In the genomic region with DNA sequence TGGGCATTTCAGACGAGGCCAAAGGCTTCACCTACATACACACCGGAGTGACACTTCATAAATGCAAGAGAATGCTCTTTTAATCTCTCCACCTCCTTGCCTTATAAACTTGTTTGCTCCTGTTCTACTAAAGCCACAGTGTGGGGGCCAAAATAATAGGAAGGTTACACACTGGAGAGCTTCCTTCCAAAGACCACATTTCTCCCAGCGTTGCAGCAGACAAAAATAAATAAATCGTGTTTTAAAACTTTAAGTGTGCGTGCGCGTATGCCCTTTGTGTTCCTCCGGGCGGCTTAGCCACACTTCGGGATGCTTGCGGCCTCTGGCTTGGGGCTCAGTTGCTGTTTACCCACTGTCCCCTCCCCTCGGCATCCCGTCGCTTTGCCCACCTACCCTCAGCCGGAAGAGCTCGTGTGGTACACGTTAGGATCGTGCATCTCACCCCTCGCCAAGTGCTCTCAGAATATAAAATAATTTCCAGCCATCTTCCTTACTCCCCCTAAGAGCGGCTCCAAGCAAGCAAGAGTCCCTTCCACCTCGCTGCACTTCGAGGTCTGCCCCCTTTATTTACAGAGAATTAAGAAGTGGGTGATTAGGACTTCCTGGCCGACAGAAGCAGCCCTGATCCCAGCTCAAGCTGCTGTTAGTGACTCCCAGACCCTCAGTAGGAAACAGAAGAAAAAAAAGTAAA, we compare ENCODE assay signal across 8 cellular contexts. TPM values are rescaled to one million over a fixed set of nuclear protein-coding genes. Genes with fewer than 3 reads are reported as not detected.
DNase-seq lines count a peak whose midpoint lies in the region; ATAC-seq, FAIRE-seq and TF ChIP-seq lines count a peak whose summit lies in the region.

No MANE protein-coding gene starts in this region.

- H3K36me3 ChIP-seq in K562 (ENCODE audit: control insufficient read depth, insufficient read depth, low read length) (peaks cover 48% of the 10 kb centered on the region), HepG2 (replicated peaks in 1 of 2; ENCODE audit: control insufficient read depth in 1 of 2, insufficient read depth in 2 of 2, low read length in 2 of 2) (peaks cover 0 to 14% of the 10 kb centered on the region in 2 experiments; a peak in 2 of 5 replicates), tibial artery (peaks cover 0 to 9% (median 6%) of the 10 kb centered on the region in 3 donors), MM.1S (replicated peaks; ENCODE audit: insufficient read depth, low read length) (no peaks in the 10 kb centered on the region)

- H3K9me3 ChIP-seq in K562 (replicated peaks; ENCODE audit: control insufficient read depth, insufficient read depth, low read depth, low read length) (no peaks in the 10 kb centered on the region), HepG2 (ENCODE audit: low read length) (no peaks in the 10 kb centered on the region), tibial artery (no peaks in the 10 kb centered on the region), MM.1S (replicated peaks; ENCODE audit: insufficient read depth, low read length) (no peaks in the 10 kb centered on the region)

- TF ChIP-seq EP300 in K562 (IDR thresholded peaks at IDR 0.05; ENCODE audit: low read length), result no peak
- no peak for TF ChIP-seq EP300 in HepG2 (IDR thresholded peaks at IDR 0.05; ENCODE audit: low read depth in 2 of 2, low read length in 2 of 2)
- no peak for TF ChIP-seq EP300 in HepG2 (CRISPR knock-in tag; IDR thresholded peaks at IDR 0.05; ENCODE audit: borderline replicate concordance)

- FAIRE-seq in K562 (lab: Jason Lieb, UNC) (no peak), HepG2 (lab: Jason Lieb, UNC) (no peak)

- CTCF ChIA-PET in activated CD8-positive, alpha-beta T cell treated with anti-CD3 and anti-CD28 coated beads, Interleukin-2, amount 10 ng/mL, durations not matched to agents 7 days and 5 days (lab: Charles Lee), result no interaction called here
- CTCF ChIA-PET in activated CD8-positive, alpha-beta T cell treated with anti-CD3 and anti-CD28 coated beads for 36 hours (lab: Charles Lee), result no interaction called here
- CTCF ChIA-PET in K562 (lab: Yijun Ruan, JAX; ENCODE audit: low intra/inter-chr PET ratio), result no interaction called here
- CTCF ChIA-PET in HepG2 (lab: Yijun Ruan, JAX; ENCODE audit: low intra/inter-chr PET ratio, low total read pairs), result no interaction called here

- H3K9ac ChIP-seq in K562 (ENCODE audit: insufficient read depth in 1 of 2, low read depth in 2 of 2, low read length in 2 of 2), result peak overlapping the region; percentile 89 to 99
- peak overlapping the region; percentile 78; the same call in 1 of the 2 replicates for H3K9ac ChIP-seq in HepG2 (ENCODE audit: insufficient read depth, low read depth, low read length)
- no peak overlapping the region for H3K9ac ChIP-seq in MM.1S (ENCODE audit: low read length)

- WGBS in K562 (ENCODE audit: insufficient coverage, low coverage, missing lambda C conversion rate), result 44% methylated on average over 23 of the region's 23 CpGs
- WGBS in HepG2 (ENCODE audit: low lambda C conversion rate), result 44% methylated on average over 23 of the region's 23 CpGs

- peaks cover 36% of the 10 kb centered on the region for H3K4me1 Mint-ChIP-seq in activated CD8-positive, alpha-beta T cell treated with anti-CD3 and anti-CD28 coated beads, Interleukin-2, amount 10 ng/mL, durations not matched to agents 7 days and 5 days (ENCODE audit: low read depth)
- H3K4me1 Mint-ChIP-seq in activated CD8-positive, alpha-beta T cell treated with anti-CD3 and anti-CD28 coated beads for 36 hours (ENCODE audit: low read depth), result peaks cover 34% of the 10 kb centered on the region

- BruUV-seq in K562 (replicated peaks; lab: Mats Ljungman, UMichigan), result TSS peak; percentile 13
- TSS peak; percentile 17 for BruUV-seq in HepG2 (replicated peaks; lab: Mats Ljungman, UMichigan)

- H3K4me3 ChIP-seq in K562, result peak overlapping the region; percentile 87
- H3K4me3 ChIP-seq in HepG2 (replicated peaks in 1 of 3; ENCODE audit: insufficient read depth in 1 of 3, low read depth in 2 of 3, low read length in 3 of 3), result peak overlapping the region; percentile 83 to 92 (median 88); a peak in 5 of 6 replicates
- H3K4me3 ChIP-seq in tibial artery, result peak overlapping the region; percentile 85 to 90
- no peak overlapping the region for H3K4me3 ChIP-seq in MM.1S (ENCODE audit: low read length)

- no peak for TF ChIP-seq CTCF in activated CD8-positive, alpha-beta T cell treated with anti-CD3 and anti-CD28 coated beads for 36 hours (IDR thresholded peaks at IDR 0.05)
- TF ChIP-seq CTCF in K562 (IDR thresholded peaks at IDR 0.05 in 2 of 3, conservative IDR thresholded peaks at IDR 0.05 in 1 of 3; ENCODE audit: insufficient read depth in 2 of 3, low read depth in 1 of 3, low read length in 3 of 3), result no peak
- TF ChIP-seq CTCF in HepG2 (CRISPR knock-in tag; IDR thresholded peaks at IDR 0.05), result no peak
- no peak for TF ChIP-seq CTCF in tibial artery (IDR thresholded peaks at IDR 0.05)
- no peak for TF ChIP-seq CTCF in MM.1S (IDR thresholded peaks at IDR 0.05; ENCODE audit: low read length)

- no peaks in the 10 kb centered on the region for H3K9me2 ChIP-seq in MM.1S (replicated peaks; ENCODE audit: insufficient read depth, low read length)

- TF ChIP-seq RAD21 in K562 (CRISPR knock-in tag; conservative IDR thresholded peaks at IDR 0.05 in 1 of 2, IDR thresholded peaks at IDR 0.05 in 1 of 2) (no peak), HepG2 (CRISPR knock-in tag; IDR thresholded peaks at IDR 0.05) (no peak)

- H3K27me3 Mint-ChIP-seq in activated CD8-positive, alpha-beta T cell treated with anti-CD3 and anti-CD28 coated beads, Interleukin-2, amount 10 ng/mL, durations not matched to agents 7 days and 5 days (ENCODE audit: low read depth), result peaks cover 78% of the 10 kb centered on the region
- H3K27me3 Mint-ChIP-seq in activated CD8-positive, alpha-beta T cell treated with anti-CD3 and anti-CD28 coated beads for 36 hours, result peaks cover 77% of the 10 kb centered on the region

- no peak for TF ChIP-seq POLR2A in K562 (conservative IDR thresholded peaks at IDR 0.05)
- no peak for TF ChIP-seq POLR2A in HepG2 (IDR thresholded peaks at IDR 0.05; ENCODE audit: insufficient read depth in 1 of 2, low read depth in 2 of 2, low read length in 2 of 2)

- no peak for DNase-seq in activated CD8-positive, alpha-beta T cell treated with anti-CD3 and anti-CD28 coated beads, Interleukin-2, amount 10 ng/mL, durations not matched to agents 7 days and 5 days
- no peak for DNase-seq in activated CD8-positive, alpha-beta T cell treated with anti-CD3 and anti-CD28 coated beads for 36 hours
- peak in 1 of 4 experiments; percentile 28 for DNase-seq in K562 (ENCODE audit: extremely low read depth in 1 of 4, low spot score in 3 of 4)
- DNase-seq in HepG2 (ENCODE audit: low spot score), result no peak
- no peak for DNase-seq in tibial artery
- DNase-seq in stimulated activated CD4-positive, alpha-beta T cell treated with anti-CD3 and anti-CD28 coated beads, Interleukin-12 subunit alpha, Interleukin-12 subunit beta, amount 100 ng/mL, for 4 hours, result no peak
- no peak for DNase-seq in NCI-H2107 treated with DMSO at 0.1 percent for 48 hours (lab: John Stamatoyannopoulos, UW; ENCODE audit: unreplicated experiment)
- no peak for DNase-seq in MM.1S

- H3K27ac ChIP-seq in K562 (ENCODE audit: extremely low read depth, low read depth, low read length) (peak overlapping the region; percentile 99), HepG2 (ENCODE audit: extremely low read length, insufficient read depth, low read length) (peak overlapping the region; percentile 17), tibial artery (peak overlapping the region; percentile 91 to 95), MM.1S (ENCODE audit: low read length) (no peak overlapping the region)

- no peaks in the 10 kb centered on the region for H3K27me3 ChIP-seq in K562 (ENCODE audit: control insufficient read depth in 2 of 2, insufficient read depth in 2 of 2, low read length in 2 of 2)
- no peaks in the 10 kb centered on the region; a peak in 1 of 5 replicates for H3K27me3 ChIP-seq in HepG2 (ENCODE audit: control insufficient read depth in 1 of 2, insufficient read depth in 2 of 2, low read length in 2 of 2)
- H3K27me3 ChIP-seq in tibial artery, result no peaks in the 10 kb centered on the region
- H3K27me3 ChIP-seq in MM.1S (replicated peaks; ENCODE audit: insufficient read depth, low read length), result no peaks in the 10 kb centered on the region

- peaks cover 13% of the 10 kb centered on the region for H3K36me3 Mint-ChIP-seq in activated CD8-positive, alpha-beta T cell treated with anti-CD3 and anti-CD28 coated beads, Interleukin-2, amount 10 ng/mL, durations not matched to agents 7 days and 5 days (ENCODE audit: low read depth)
- peaks cover 4% of the 10 kb centered on the region for H3K36me3 Mint-ChIP-seq in activated CD8-positive, alpha-beta T cell treated with anti-CD3 and anti-CD28 coated beads for 36 hours (ENCODE audit: low read depth)

- H4K20me1 ChIP-seq in K562 (replicated peaks; ENCODE audit: control insufficient read depth, insufficient read depth, low read length), result no peaks in the 10 kb centered on the region
- no peaks in the 10 kb centered on the region for H4K20me1 ChIP-seq in HepG2 (ENCODE audit: insufficient read depth, low read length)
- no peaks in the 10 kb centered on the region for H4K20me1 ChIP-seq in MM.1S (ENCODE audit: insufficient read depth, low read length)

- H3K4me2 ChIP-seq in K562 (ENCODE audit: insufficient read depth, low read length), result peak overlapping the region; percentile 86
- H3K4me2 ChIP-seq in HepG2 (ENCODE audit: low read depth, low read length), result peak overlapping the region; percentile 89
- no peak overlapping the region for H3K4me2 ChIP-seq in MM.1S (ENCODE audit: low read depth, low read length)

- H2AFZ ChIP-seq in K562 (ENCODE audit: low read depth, low read length) (peak overlapping the region; percentile 7; the same call in 1 of the 2 replicates), HepG2 (ENCODE audit: low read length) (no peak overlapping the region), MM.1S (ENCODE audit: low read length) (no peak overlapping the region)

- H3K4me3 Mint-ChIP-seq in activated CD8-positive, alpha-beta T cell treated with anti-CD3 and anti-CD28 coated beads, Interleukin-2, amount 10 ng/mL, durations not matched to agents 7 days and 5 days, result no peak overlapping the region
- H3K4me3 Mint-ChIP-seq in activated CD8-positive, alpha-beta T cell treated with anti-CD3 and anti-CD28 coated beads for 36 hours, result no peak overlapping the region

- in situ Hi-C loops in K562 (cut with MboI), result no loop called here
- in situ Hi-C loops in HepG2 (cut with HindIII; ENCODE audit: extremely low pct_ligation_motif_present, low pct_unique_long_range_greater_than_20kb), result loop anchor here (10.0 kb wide), 1 partner anchor 52 kb away; no protein-coding TSS in a partner anchor

- peaks cover 61% of the 10 kb centered on the region for H3K79me2 ChIP-seq in K562 (ENCODE audit: control insufficient read depth, insufficient read depth, low read length)
- H3K79me2 ChIP-seq in HepG2 (ENCODE audit: insufficient read depth, low read length), result peaks cover 6% of the 10 kb centered on the region
- no peaks in the 10 kb centered on the region for H3K79me2 ChIP-seq in MM.1S (ENCODE audit: low read length)

- peaks cover 15% of the 10 kb centered on the region; the same call in 1 of the 2 replicates for H3F3A ChIP-seq in MM.1S (ENCODE audit: insufficient read depth, low read length)

- POLR2A ChIA-PET in activated CD8-positive, alpha-beta T cell treated with anti-CD3 and anti-CD28 coated beads, Interleukin-2, amount 10 ng/mL, durations not matched to agents 7 days and 5 days (lab: Charles Lee), result no interaction called here
- POLR2A ChIA-PET in activated CD8-positive, alpha-beta T cell treated with anti-CD3 and anti-CD28 coated beads for 36 hours (lab: Charles Lee), result no interaction called here
- POLR2A ChIA-PET in K562 (lab: Yijun Ruan, JAX), result interaction anchor here (0.7 to 1.3 kb wide), 4 partner anchors 11 to 1886 kb away, joined by 3 to 9 read pairs (median 3); no protein-coding TSS in a partner anchor
- POLR2A ChIA-PET in HepG2 (lab: Yijun Ruan, JAX), result no interaction called here

- peak overlapping the region; percentile 39 for H3K27ac Mint-ChIP-seq in activated CD8-positive, alpha-beta T cell treated with anti-CD3 and anti-CD28 coated beads, Interleukin-2, amount 10 ng/mL, durations not matched to agents 7 days and 5 days
- no peak overlapping the region for H3K27ac Mint-ChIP-seq in activated CD8-positive, alpha-beta T cell treated with anti-CD3 and anti-CD28 coated beads for 36 hours

- peaks cover 4% of the 10 kb centered on the region for H3K9me3 Mint-ChIP-seq in activated CD8-positive, alpha-beta T cell treated with anti-CD3 and anti-CD28 coated beads, Interleukin-2, amount 10 ng/mL, durations not matched to agents 7 days and 5 days (ENCODE audit: insufficient read depth)
- H3K9me3 Mint-ChIP-seq in activated CD8-positive, alpha-beta T cell treated with anti-CD3 and anti-CD28 coated beads for 36 hours, result peaks cover 2% of the 10 kb centered on the region

- ATAC-seq in activated CD8-positive, alpha-beta T cell treated with anti-CD3 and anti-CD28 coated beads, Interleukin-2, amount 10 ng/mL, durations not matched to agents 7 days and 5 days, result no peak
- no peak for ATAC-seq in activated CD8-positive, alpha-beta T cell treated with anti-CD3 and anti-CD28 coated beads for 36 hours
- ATAC-seq in K562, result no peak
- ATAC-seq in HepG2, result no peak

- H3K9me1 ChIP-seq in K562 (ENCODE audit: control insufficient read depth, insufficient read depth, low read length), result no peaks in the 10 kb centered on the region

- intact Hi-C loops in activated CD8-positive, alpha-beta T cell treated with anti-CD3 and anti-CD28 coated beads for 36 hours (cut with micrococcal nuclease), result loop anchor here (5.0 kb wide), 1 partner anchor 215 kb away; no protein-coding TSS in a partner anchor
- intact Hi-C loops in K562 (cut with micrococcal nuclease), result no loop called here
- intact Hi-C loops in HepG2 (cut with micrococcal nuclease; ENCODE audit: unreplicated experiment), result no loop called here
- intact Hi-C loops in tibial artery (cut with DNase I; ENCODE audit: low total_unique reads), result no loop called here

- H3K4me1 ChIP-seq in K562 (replicated peaks in 1 of 2; ENCODE audit: control insufficient read depth in 2 of 2, insufficient read depth in 2 of 2, low read length in 2 of 2), result peaks cover 9 to 36% of the 10 kb centered on the region in 2 experiments; a peak in 4 of 5 replicates
- peaks cover 22% of the 10 kb centered on the region for H3K4me1 ChIP-seq in HepG2 (ENCODE audit: insufficient read depth, low read length)
- peaks cover 0 to 17% (median 7%) of the 10 kb centered on the region in 4 donors for H3K4me1 ChIP-seq in tibial artery
- H3K4me1 ChIP-seq in MM.1S (ENCODE audit: low read length), result no peaks in the 10 kb centered on the region

RNA-seq across cellular contexts. Expression of gene MEIS2, which starts 3.3 kb away (rescaled TPM):
- total RNA-seq in activated CD8-positive, alpha-beta T cell treated with anti-CD3 and anti-CD28 coated beads, Interleukin-2, amount 10 ng/mL, durations not matched to agents 7 days and 5 days, result not detected
- total RNA-seq in activated CD8-positive, alpha-beta T cell treated with anti-CD3 and anti-CD28 coated beads for 36 hours, result under 1 TPM in 1 of 2 experiments, not detected in 1; 0.14 TPM
- 81.4 and 111 TPM in 2 replicates for total RNA-seq in K562 (2011; cell fraction: chromatin; rRNA removed; ENCODE audit: low replicate concordance)
- total RNA-seq in K562 (2011; cell fraction: nucleolus; rRNA removed), result 43.4 and 50.3 TPM in 2 replicates
- total RNA-seq in K562 (2011; cell fraction: nucleoplasm; rRNA removed), result 69.0 and 74.6 TPM in 2 replicates
- total RNA-seq in K562 (2014; rRNA removed), result 22.3 and 34.4 TPM in 2 replicates
- total RNA-seq in K562 (2014; rRNA removed; fragmentation: Illumina TruSeq; extraction: Trizol), result 24.6 and 31.2 TPM in 2 replicates
- 41.0 and 45.8 TPM in 2 replicates for total RNA-seq in K562 (2015; rRNA removed; fragmentation: Illumina TruSeq; extraction: Trizol)
- 34.3 and 34.9 TPM in 2 replicates for total RNA-seq in K562 (2021)
- polyA plus RNA-seq in K562 (2011; rRNA removed), result 15.3 and 21.1 TPM in 2 replicates
- 19.4 and 28.6 TPM in 2 replicates for polyA plus RNA-seq in K562 (2011; cell fraction: cytosol; rRNA removed)
- polyA plus RNA-seq in K562 (2011; cell fraction: nucleus; rRNA removed), result 43.0 and 54.5 TPM in 2 replicates
- 29.1 and 37.1 TPM in 2 replicates for polyA plus RNA-seq in K562 (2012)
- polyA plus RNA-seq in K562 (2014; fragmentation: Illumina TruSeq; extraction: Trizol), result 51.5 and 64.2 TPM in 2 replicates
- polyA plus RNA-seq in K562 (2014; fragmentation: Nextera tagmentation; extraction: Ambion mirVana), result 1 to 10 TPM; 7.5 to 8.4 TPM
- 21.2 and 26.8 TPM in 2 replicates for polyA plus RNA-seq in K562 (2014; rRNA removed)
- polyA minus RNA-seq in K562 (2011; rRNA and poly(A)+ RNA removed), result 49.8 and 57.7 TPM in 2 replicates
- 8.4 and 8.6 TPM in 2 replicates for polyA minus RNA-seq in K562 (2011; cell fraction: cytosol; rRNA and poly(A)+ RNA removed)
- polyA minus RNA-seq in K562 (2011; cell fraction: nucleus; rRNA and poly(A)+ RNA removed), result 81.6 and 103 TPM in 2 replicates
- total RNA-seq in HepG2 (2016; rRNA removed; fragmentation: Illumina TruSeq; extraction: Trizol), result 12.4 and 12.6 TPM in 2 replicates
- 3.1 and 3.3 TPM in 2 replicates for total RNA-seq in HepG2 (2016; cell fraction: cytosol; rRNA removed; fragmentation: Illumina TruSeq; extraction: Trizol; ENCODE audit: low read depth)
- total RNA-seq in HepG2 (2016; cell fraction: insoluble cytoplasmic fraction; rRNA removed; fragmentation: Illumina TruSeq; extraction: Trizol), result 10.3 and 12.7 TPM in 2 replicates
- 7.1 TPM in 2 replicates for total RNA-seq in HepG2 (2016; cell fraction: membrane; rRNA removed; fragmentation: Illumina TruSeq; extraction: Trizol)
- 24.2 and 26.1 TPM in 2 replicates for total RNA-seq in HepG2 (2016; cell fraction: nucleus; rRNA removed; fragmentation: Illumina TruSeq; extraction: Trizol)
- 9.4 and 10.7 TPM in 2 replicates for polyA plus RNA-seq in HepG2 (2011; rRNA removed)
- polyA plus RNA-seq in HepG2 (2011; cell fraction: cytosol; rRNA removed), result 6.7 and 8.0 TPM in 2 replicates
- 16.3 and 19.6 TPM in 2 replicates for polyA plus RNA-seq in HepG2 (2011; cell fraction: nucleus; rRNA removed)
- polyA plus RNA-seq in HepG2 (2012), result 8.0 and 8.7 TPM in 2 replicates
- polyA plus RNA-seq in HepG2 (2016; cell fraction: cytosol; fragmentation: Illumina TruSeq; extraction: Trizol; ENCODE audit: low read depth), result 0.67 and 1.0 TPM in 2 replicates
- polyA plus RNA-seq in HepG2 (2016; cell fraction: insoluble cytoplasmic fraction; fragmentation: Illumina TruSeq; extraction: Trizol; ENCODE audit: low read depth), result 11.3 and 12.6 TPM in 2 replicates
- 3.0 and 4.3 TPM in 2 replicates for polyA plus RNA-seq in HepG2 (2016; cell fraction: membrane; fragmentation: Illumina TruSeq; extraction: Trizol; ENCODE audit: low read depth)
- polyA plus RNA-seq in HepG2 (2016; cell fraction: nucleus; fragmentation: Illumina TruSeq; extraction: Trizol; ENCODE audit: insufficient read depth, low read depth), result 12.4 and 16.9 TPM in 2 replicates
- 14.2 and 16.5 TPM in 2 replicates for polyA minus RNA-seq in HepG2 (2011; rRNA and poly(A)+ RNA removed; ENCODE audit: low replicate concordance)
- polyA minus RNA-seq in HepG2 (2011; cell fraction: cytosol; rRNA and poly(A)+ RNA removed), result 3.7 and 6.8 TPM in 2 replicates
- 67.3 and 70.4 TPM in 2 replicates for polyA minus RNA-seq in HepG2 (2011; cell fraction: nucleus; rRNA and poly(A)+ RNA removed)
